In genomic region chr19:18282021-18282787, GRCh38 we compare ENCODE assay signal across 1 cellular context.
TF ChIP-seq lines count a peak whose summit lies in the region.

No MANE protein-coding gene starts in this region.

TF ChIP-seq in GM12878, 131 proteins besides CTCF, POLR2A, EP300 and RAD21 (continued from another document and continues in another):
- TF ChIP-seq USF1 (IDR thresholded peaks at IDR 0.05; ENCODE audit: borderline replicate concordance, extremely low read length, insufficient read depth, low read depth, low read length) (no peak), BACH1 (IDR thresholded peaks at IDR 0.05; ENCODE audit: borderline replicate concordance) (0 out of 2 replicates have a peak, but pooled peaks have one; percentile 41), MTA2 (IDR thresholded peaks at IDR 0.05; ENCODE audit: low read depth) (peak; percentile 48; the same call in 1 of the 2 replicates), BCL11A (IDR thresholded peaks at IDR 0.05; ENCODE audit: low read depth, low read length) (0 out of 2 replicates have a peak, but pooled peaks have one; percentile 3), CREM (IDR thresholded peaks at IDR 0.05; ENCODE audit: low read depth) (no peak), KDM1A (IDR thresholded peaks at IDR 0.05; ENCODE audit: borderline replicate concordance) (no peak), SUPT20H (IDR thresholded peaks at IDR 0.05; ENCODE audit: borderline replicate concordance, control insufficient read depth, low read depth, low read length) (no peak), ZNF217 (IDR thresholded peaks at IDR 0.05) (no peak), NBN (IDR thresholded peaks at IDR 0.05) (peak; percentile 36; the same call in 1 of the 2 replicates), FOS (IDR thresholded peaks at IDR 0.05; ENCODE audit: borderline replicate concordance, extremely low read depth, insufficient read length) (no peak), PKNOX1 (IDR thresholded peaks at IDR 0.05) (no peak), E2F8 (IDR thresholded peaks at IDR 0.05; ENCODE audit: low read depth, partially characterized antibody) (no peak), IKZF1 (conservative IDR thresholded peaks at IDR 0.05) (peak; percentile 16; the same call in 1 of the 2 replicates), ZBED1 (IDR thresholded peaks at IDR 0.05; ENCODE audit: borderline replicate concordance) (no peak), ZNF274 (IDR thresholded peaks at IDR 0.05; ENCODE audit: insufficient read depth, insufficient read length) (no peak), BMI1 (IDR thresholded peaks at IDR 0.05; ENCODE audit: borderline replicate concordance) (no peak), ZSCAN29 (IDR thresholded peaks at IDR 0.05) (0 out of 2 replicates have a peak, but pooled peaks have one; percentile 14), ZNF384 (IDR thresholded peaks at IDR 0.05; ENCODE audit: borderline replicate concordance, low read depth, low read length) (no peak), YY1 (IDR thresholded peaks at IDR 0.05; ENCODE audit: low read depth, low read length) (peak; percentile 46; the same call in 1 of the 2 replicates), NFYA (IDR thresholded peaks at IDR 0.05; ENCODE audit: borderline replicate concordance, low read depth, low read length) (no peak), IKZF2 (IDR thresholded peaks at IDR 0.05) (peak; percentile 50 to 51), BCLAF1 (IDR thresholded peaks at IDR 0.05) (0 out of 2 replicates have a peak, but pooled peaks have one; percentile 36), RELB (IDR thresholded peaks at IDR 0.05; ENCODE audit: low read depth) (peak; percentile 41; the same call in 1 of the 2 replicates), TARDBP (IDR thresholded peaks at IDR 0.05; ENCODE audit: borderline replicate concordance) (0 out of 2 replicates have a peak, but pooled peaks have one; percentile 27), CHD1 (IDR thresholded peaks at IDR 0.05; ENCODE audit: low read depth, low read length) (no peak; the same call in 1 of the 2 replicates), BHLHE40 (IDR thresholded peaks at IDR 0.05; ENCODE audit: borderline replicate concordance in 1 of 2, low read depth in 2 of 2, low read length in 1 of 2) (no peak), TCF7 (IDR thresholded peaks at IDR 0.05; ENCODE audit: borderline replicate concordance) (no peak), BRCA1 (IDR thresholded peaks at IDR 0.05; ENCODE audit: low read depth, low read length) (no peak), BCL3 (IDR thresholded peaks at IDR 0.05; ENCODE audit: borderline replicate concordance, insufficient read depth, low read depth, low read length, poor library complexity, severe bottlenecking) (peak; percentile 6), MLLT1 (IDR thresholded peaks at IDR 0.05) (peak; percentile 77), POLR2AphosphoS2 (IDR thresholded peaks at IDR 0.05; ENCODE audit: low read depth, low read length) (no peak), SREBF1 (IDR thresholded peaks at IDR 0.05; ENCODE audit: low read length) (no peak), MEF2B (IDR thresholded peaks at IDR 0.05; ENCODE audit: partially characterized antibody, poor library complexity, severe bottlenecking) (peak; percentile 57), PBX3 (IDR thresholded peaks at IDR 0.05; ENCODE audit: insufficient replicate concordance, low read depth, low read length) (no peak), HDAC2 (IDR thresholded peaks at IDR 0.05) (no peak), ESRRA (IDR thresholded peaks at IDR 0.05; ENCODE audit: low read length) (no peak), DPF2 (IDR thresholded peaks at IDR 0.05) (no peak; the same call in 1 of the 2 replicates), FOXM1 (IDR thresholded peaks at IDR 0.05; ENCODE audit: low read depth, low read length) (no peak), E2F4 (IDR thresholded peaks at IDR 0.05; ENCODE audit: low read depth, low read length) (no peak), FOXK2 (IDR thresholded peaks at IDR 0.05) (no peak), GATAD2B (conservative IDR thresholded peaks at IDR 0.05; ENCODE audit: low read depth) (0 out of 2 replicates have a peak, but pooled peaks have one; percentile 40), PML (IDR thresholded peaks at IDR 0.05; ENCODE audit: low read length) (no peak), CEBPZ (IDR thresholded peaks at IDR 0.05; ENCODE audit: low read depth, low read length) (no peak), RELA (IDR thresholded peaks at IDR 0.05; ENCODE audit: borderline replicate concordance, partially characterized antibody) (no peak), NFXL1 (IDR thresholded peaks at IDR 0.05; ENCODE audit: borderline replicate concordance) (no peak)
